1 cellular context compared by ENCODE assay signal in the genomic region with DNA sequence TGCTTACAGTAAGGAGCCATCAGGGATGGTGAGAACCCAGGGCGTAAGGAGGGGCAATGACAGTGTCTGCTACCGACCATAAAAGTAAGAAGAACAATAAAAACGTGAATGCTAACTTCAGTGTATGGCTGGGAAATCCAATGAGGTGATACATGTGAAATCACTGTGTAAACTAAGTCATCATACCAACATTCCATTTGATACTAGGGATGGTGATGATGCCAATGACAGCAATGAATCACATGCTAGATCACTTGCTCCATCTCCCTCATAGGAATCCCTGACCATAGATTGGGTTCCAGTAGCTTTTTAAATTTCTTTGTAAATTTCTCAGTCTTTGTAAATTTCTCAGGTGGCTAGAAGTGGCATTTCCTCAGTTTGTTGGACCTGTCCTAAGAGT.
TF ChIP-seq lines count a peak whose summit lies in the region.

No MANE protein-coding gene starts in this region.

TF ChIP-seq in SK-N-SH treated with all-trans-retinoic acid at 6 μM for 48 hours, 23 proteins besides CTCF, POLR2A, EP300 and RAD21 (continued from another document):
- TF ChIP-seq, protein P1, sequence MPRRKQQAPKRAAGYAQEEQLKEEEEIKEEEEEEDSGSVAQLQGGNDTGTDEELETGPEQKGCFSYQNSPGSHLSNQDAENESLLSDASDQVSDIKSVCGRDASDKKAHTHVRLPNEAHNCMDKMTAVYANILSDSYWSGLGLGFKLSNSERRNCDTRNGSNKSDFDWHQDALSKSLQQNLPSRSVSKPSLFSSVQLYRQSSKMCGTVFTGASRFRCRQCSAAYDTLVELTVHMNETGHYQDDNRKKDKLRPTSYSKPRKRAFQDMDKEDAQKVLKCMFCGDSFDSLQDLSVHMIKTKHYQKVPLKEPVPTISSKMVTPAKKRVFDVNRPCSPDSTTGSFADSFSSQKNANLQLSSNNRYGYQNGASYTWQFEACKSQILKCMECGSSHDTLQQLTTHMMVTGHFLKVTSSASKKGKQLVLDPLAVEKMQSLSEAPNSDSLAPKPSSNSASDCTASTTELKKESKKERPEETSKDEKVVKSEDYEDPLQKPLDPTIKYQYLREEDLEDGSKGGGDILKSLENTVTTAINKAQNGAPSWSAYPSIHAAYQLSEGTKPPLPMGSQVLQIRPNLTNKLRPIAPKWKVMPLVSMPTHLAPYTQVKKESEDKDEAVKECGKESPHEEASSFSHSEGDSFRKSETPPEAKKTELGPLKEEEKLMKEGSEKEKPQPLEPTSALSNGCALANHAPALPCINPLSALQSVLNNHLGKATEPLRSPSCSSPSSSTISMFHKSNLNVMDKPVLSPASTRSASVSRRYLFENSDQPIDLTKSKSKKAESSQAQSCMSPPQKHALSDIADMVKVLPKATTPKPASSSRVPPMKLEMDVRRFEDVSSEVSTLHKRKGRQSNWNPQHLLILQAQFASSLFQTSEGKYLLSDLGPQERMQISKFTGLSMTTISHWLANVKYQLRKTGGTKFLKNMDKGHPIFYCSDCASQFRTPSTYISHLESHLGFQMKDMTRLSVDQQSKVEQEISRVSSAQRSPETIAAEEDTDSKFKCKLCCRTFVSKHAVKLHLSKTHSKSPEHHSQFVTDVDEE (CRISPR knock-in tag; IDR thresholded peaks at IDR 0.05) = no peak
- no peak for TF ChIP-seq ISL1 (CRISPR knock-in tag; IDR thresholded peaks at IDR 0.05)
